ENCODE assay signal across 19 cellular contexts in genomic region chr6:113701552-113702254, GRCh38.
"Had no signal": no experiment of that assay in that cellular context is flagged by ENCODE, and none has a peak within 500 bp of the region (broad histone marks: within the 10 kb centered on the region; RNA-seq: fewer than 3 reads in every experiment).

No MANE protein-coding gene starts in this region.

- H3K9me3 ChIP-seq: esophagus squamous epithelium, ovary had no signal

- H3K4me3 ChIP-seq: coronary artery, esophagus squamous epithelium, ovary had no signal

- H3K27ac ChIP-seq: coronary artery, esophagus squamous epithelium, ovary had no signal

- ATAC-seq: activated CD8-positive, alpha-beta memory T cell treated with anti-CD3 and anti-CD28 coated beads, Interleukin-2, amount 10 ng/mL, durations not matched to agents 7 days and 5 days; activated T-helper 17 cell treated with anti-CD3 and anti-CD28 coated beads, Interleukin-2, amount 50 U/mL, for 72 hours; naive thymus-derived CD4-positive, alpha-beta T cell; SK-N-SH treated with all-trans-retinoic acid at 6 μM for 48 hours; T-cell; WTC11 had no signal

- H3K27me3 ChIP-seq: esophagus squamous epithelium, ovary had no signal

- H3K36me3 ChIP-seq: esophagus squamous epithelium, ovary had no signal

- DNase-seq: activated CD4-positive, alpha-beta memory T cell treated with anti-CD3 and anti-CD28 coated beads, Interleukin-2, amount 10 ng/mL, durations not matched to agents 7 days and 5 days; activated CD4-positive, alpha-beta T cell treated with anti-CD3 and anti-CD28 coated beads for 4 hours; activated CD8-positive, alpha-beta memory T cell treated with anti-CD3 and anti-CD28 coated beads, Interleukin-2, amount 10 ng/mL, durations not matched to agents 7 days and 5 days; activated naive CD4-positive, alpha-beta T cell; activated naive CD8-positive, alpha-beta T cell treated with anti-CD3 and anti-CD28 coated beads for 36 hours; amygdala; effector CD4-positive, alpha-beta T cell; esophagus squamous epithelium; hippocampal formation; islet precursor cell; mesenchymal stem cell; naive thymus-derived CD4-positive, alpha-beta T cell; ovary; stimulated activated naive CD4-positive, alpha-beta T cell; T-cell had no signal
